In genomic region chr1:45864124-45864721, GRCh38 we compare ENCODE assay signal across 10 cellular contexts.
A peak's percentile ranks its signal among the peaks of the same experiment; 100 is the strongest.
DNase-seq lines count a peak whose midpoint lies in the region; ATAC-seq and TF ChIP-seq lines count a peak whose summit lies in the region.
"Had no signal": no experiment of that assay in that cellular context is flagged by ENCODE, and none has a peak within 500 bp of the region (broad histone marks: within the 10 kb centered on the region; RNA-seq: fewer than 3 reads in every experiment).

No MANE protein-coding gene starts in this region.

- intact Hi-C loops in OCI-LY7 (cut with micrococcal nuclease; ENCODE audit: unreplicated experiment) = no loop called here
- intact Hi-C loops in activated CD4-positive, alpha-beta T cell treated with anti-CD3 and anti-CD28 coated beads for 36 hours (cut with DNase I, micrococcal nuclease) = loop anchor here in 1 of 2 experiments (2.0 kb wide), 1 partner anchor 23 kb away; no protein-coding TSS in a partner anchor

- CTCF ChIA-PET in OCI-LY7 (lab: Charles Lee; ENCODE audit: unreplicated experiment) = interaction anchor here (0.7 to 2.0 kb wide), 2 partner anchors 177 to 270 kb away, joined by 3 to 4 read pairs; partner anchors contain the start of gene GPBP1L1
- CTCF ChIA-PET in activated CD4-positive, alpha-beta T cell treated with anti-CD3 and anti-CD28 coated beads for 36 hours (lab: Charles Lee) = no interaction called here

- no peaks in the 10 kb centered on the region for H4K20me1 ChIP-seq in GM23248 (ENCODE audit: insufficient read depth)
- peaks cover 22% of the 10 kb centered on the region; the same call in 1 of the 2 replicates for H4K20me1 ChIP-seq in OCI-LY7 (ENCODE audit: insufficient read depth, low read length)

- H3K79me2 ChIP-seq in GM23248 (ENCODE audit: insufficient read depth) (peaks cover 89% of the 10 kb centered on the region), OCI-LY7 (ENCODE audit: insufficient read depth, low read depth, low read length) (peaks cover 78% of the 10 kb centered on the region)

- H3K4me3 Mint-ChIP-seq in activated CD4-positive, alpha-beta T cell treated with anti-CD3 and anti-CD28 coated beads for 36 hours = no peak overlapping the region

- POLR2A ChIA-PET in OCI-LY7 (lab: Charles Lee) = interaction anchor here (0.6 to 1.4 kb wide), 6 partner anchors 13 to 265 kb away, joined by 3 to 6 read pairs (median 4); no protein-coding TSS in a partner anchor
- POLR2A ChIA-PET in activated CD4-positive, alpha-beta T cell treated with anti-CD3 and anti-CD28 coated beads for 36 hours (lab: Charles Lee) = no interaction called here

- 33 to 37% methylated on average over 10 of the region's 10 CpGs for WGBS in GM23248 (ENCODE audit: low coverage in 1 of 2, low lambda C conversion rate in 2 of 2, missing lambda C conversion rate in 2 of 2), 2 experiments

- peak overlapping the region; percentile 48 for H3K4me2 ChIP-seq in GM23248 (ENCODE audit: unreplicated experiment)
- peak overlapping the region; percentile 70 for H3K4me2 ChIP-seq in OCI-LY7 (ENCODE audit: low read length)

- H3K36me3 ChIP-seq in GM23248 (ENCODE audit: low read depth) (no peaks in the 10 kb centered on the region), OCI-LY7 (ENCODE audit: insufficient read depth, low read length) (no peaks in the 10 kb centered on the region; the same call in 1 of the 2 replicates)

- H3K9me2 ChIP-seq in GM23248 (ENCODE audit: insufficient read depth) (no peaks in the 10 kb centered on the region), OCI-LY7 (ENCODE audit: insufficient read depth, low read length) (no peaks in the 10 kb centered on the region)

- ATAC-seq in GM18858 (IDR thresholded peaks at IDR 0.05; ENCODE audit: unreplicated experiment) = no peak
- ATAC-seq in activated CD4-positive, alpha-beta T cell treated with anti-CD3 and anti-CD28 coated beads for 36 hours = no peak

- H2AFZ ChIP-seq in GM23248 (peak overlapping the region; percentile 38), OCI-LY7 (ENCODE audit: low read length) (no peak overlapping the region)

- H3K36me3 Mint-ChIP-seq in activated CD4-positive, alpha-beta T cell treated with anti-CD3 and anti-CD28 coated beads for 36 hours (ENCODE audit: low read depth) = no peaks in the 10 kb centered on the region

- no peaks in the 10 kb centered on the region for H3K27me3 Mint-ChIP-seq in activated CD4-positive, alpha-beta T cell treated with anti-CD3 and anti-CD28 coated beads for 36 hours

- no peaks in the 10 kb centered on the region for H3K9me3 ChIP-seq in GM23248 (ENCODE audit: low read depth)
- peaks cover 4% of the 10 kb centered on the region; the same call in 1 of the 2 replicates for H3K9me3 ChIP-seq in OCI-LY7 (ENCODE audit: low read length)

- DNase-seq in GM23248 (peak; percentile 32), OCI-LY7 (ENCODE audit: low spot score) (no peak), epithelial cell of proximal tubule (ENCODE audit: low read depth) (no peak), retinal pigment epithelial cell (ENCODE audit: low read depth) (no peak), NCI-H1048 (lab: John Stamatoyannopoulos, UW) (no peak)
- DNase-seq in activated CD4-positive, alpha-beta T cell treated with anti-CD3 and anti-CD28 coated beads for 36 hours = no peak
- DNase-seq in activated CD8-positive, alpha-beta memory T cell treated with anti-CD3 and anti-CD28 coated beads for 24 hours = no peak
- DNase-seq: H7; stimulated activated CD4-positive, alpha-beta T cell treated with anti-CD3 and anti-CD28 coated beads, Interleukin-4, amount 100 ng/mL, for 4 hours had no signal

- H3K4me3 ChIP-seq in GM23248 (peak overlapping the region; percentile 60), OCI-LY7 (ENCODE audit: low read depth, low read length, poor library complexity, severe bottlenecking) (no peak overlapping the region), epithelial cell of proximal tubule (ENCODE audit: low read depth, low read length) (peak overlapping the region; percentile 5), retinal pigment epithelial cell (ENCODE audit: low read length) (peak overlapping the region; percentile 35)

- no peak for TF ChIP-seq CTCF in OCI-LY7 (conservative IDR thresholded peaks at IDR 0.05; ENCODE audit: low read length)
- no peak for TF ChIP-seq CTCF in epithelial cell of proximal tubule (conservative IDR thresholded peaks at IDR 0.05; ENCODE audit: low read depth, low read length)
- no peak for TF ChIP-seq CTCF in retinal pigment epithelial cell (conservative IDR thresholded peaks at IDR 0.05; ENCODE audit: low read depth, low read length)

- BruUV-seq in OCI-LY7 (replicated peaks; lab: Mats Ljungman, UMichigan) = no TSS peak

- no peak overlapping the region for H3K27ac Mint-ChIP-seq in activated CD4-positive, alpha-beta T cell treated with anti-CD3 and anti-CD28 coated beads for 36 hours

- no peaks in the 10 kb centered on the region for H3K27me3 ChIP-seq in GM23248 (replicated peaks; ENCODE audit: insufficient read depth)

- in situ Hi-C loops in GM23248 (cut with MboI) = no loop called here

- H3K9ac ChIP-seq in GM23248 = peak overlapping the region; percentile 23; the same call in 1 of the 2 replicates

- H3K27ac ChIP-seq in GM23248 = no peak overlapping the region
- H3K27ac ChIP-seq in OCI-LY7 (ENCODE audit: low read depth, low read length, poor library complexity, severe bottlenecking) = peak overlapping the region; percentile 50

- H3K9me3 Mint-ChIP-seq in activated CD4-positive, alpha-beta T cell treated with anti-CD3 and anti-CD28 coated beads for 36 hours (ENCODE audit: low read depth) = no peaks in the 10 kb centered on the region

- H3K4me1 Mint-ChIP-seq in activated CD4-positive, alpha-beta T cell treated with anti-CD3 and anti-CD28 coated beads for 36 hours = peaks cover 47% of the 10 kb centered on the region

- no peaks in the 10 kb centered on the region; the same call in 1 of the 2 replicates for H3K4me1 ChIP-seq in GM23248 (ENCODE audit: insufficient read depth)
- peaks cover 58% of the 10 kb centered on the region for H3K4me1 ChIP-seq in OCI-LY7 (ENCODE audit: insufficient read depth, low read length, poor library complexity, severe bottlenecking)

- no peaks in the 10 kb centered on the region for H3F3A ChIP-seq in GM23248 (ENCODE audit: insufficient read depth)
